ENCODE assay signal across 17 cellular contexts in the genomic region with DNA sequence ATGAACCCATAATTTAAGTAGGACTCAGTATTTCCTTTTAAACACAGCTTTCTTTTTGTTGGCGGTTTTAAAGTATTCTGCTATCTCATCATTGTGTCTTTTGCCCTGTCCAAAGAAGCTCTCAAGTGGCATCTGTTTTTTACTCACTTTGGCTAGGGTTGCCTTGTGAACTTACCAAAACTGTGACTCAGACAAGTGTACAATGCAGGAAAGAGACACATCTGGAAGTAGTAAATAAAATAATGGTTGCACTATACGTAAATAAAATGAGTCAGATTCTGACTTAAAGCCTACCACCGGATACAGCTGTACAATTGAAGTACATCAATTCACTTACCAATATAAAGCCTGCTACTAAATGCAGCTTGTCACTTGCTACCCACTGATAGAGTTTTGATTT.
"Had no signal": no experiment of that assay in that cellular context is flagged by ENCODE, and none has a peak within 500 bp of the region (broad histone marks: within the 10 kb centered on the region; RNA-seq: fewer than 3 reads in every experiment).

No MANE protein-coding gene starts in this region.

- ATAC-seq: effector memory CD8-positive, alpha-beta T cell; heart left ventricle; naive thymus-derived CD4-positive, alpha-beta T cell; psoas muscle; right lobe of liver; stimulated activated memory B cell treated with anti-CD40 and anti-IgM and Interleukin-4, amounts not matched to agents 10 μg/mL and 1 μg/mL and 100 μg/mL, for 72 hours; upper lobe of right lung had no signal

- H3K27me3 ChIP-seq: esophagus muscularis mucosa, heart left ventricle, neutrophil, right lobe of liver, tibial nerve, upper lobe of right lung, vagina had no signal

- H3K27ac Mint-ChIP-seq: dendritic cell treated with granulocyte-macrophage colony-stimulating factor and Interleukin-4, amounts not matched to agents 40 ng/mL and 50 ng/mL, for 4 days; effector memory CD8-positive, alpha-beta T cell; naive thymus-derived CD4-positive, alpha-beta T cell; stimulated activated memory B cell treated with anti-CD40 and anti-IgM and Interleukin-4, amounts not matched to agents 10 μg/mL and 1 μg/mL and 100 μg/mL, for 72 hours; stimulated activated naive CD8-positive, alpha-beta T cell treated with anti-CD3 and anti-CD28 coated beads, Interleukin-15, Interleukin-2, amounts not matched to agents 100 ng/mL and 50 ng/mL, for 24 hours had no signal

- H3K4me1 Mint-ChIP-seq: naive thymus-derived CD4-positive, alpha-beta T cell; stimulated activated memory B cell treated with anti-CD40 and anti-IgM and Interleukin-4, amounts not matched to agents 10 μg/mL and 1 μg/mL and 100 μg/mL, for 72 hours had no signal

- H3K27ac ChIP-seq: epithelial cell of prostate, esophagus muscularis mucosa, heart left ventricle, neutrophil, psoas muscle, right lobe of liver, tibial nerve, upper lobe of right lung, vagina had no signal

- H3K27me3 Mint-ChIP-seq: dendritic cell treated with granulocyte-macrophage colony-stimulating factor and Interleukin-4, amounts not matched to agents 40 ng/mL and 50 ng/mL, for 4 days; effector memory CD8-positive, alpha-beta T cell; naive thymus-derived CD4-positive, alpha-beta T cell; stimulated activated memory B cell treated with anti-CD40 and anti-IgM and Interleukin-4, amounts not matched to agents 10 μg/mL and 1 μg/mL and 100 μg/mL, for 72 hours; stimulated activated naive CD8-positive, alpha-beta T cell treated with anti-CD3 and anti-CD28 coated beads, Interleukin-15, Interleukin-2, amounts not matched to agents 100 ng/mL and 50 ng/mL, for 24 hours had no signal

- H3K4me3 Mint-ChIP-seq: dendritic cell treated with granulocyte-macrophage colony-stimulating factor and Interleukin-4, amounts not matched to agents 40 ng/mL and 50 ng/mL, for 4 days; effector memory CD8-positive, alpha-beta T cell; naive thymus-derived CD4-positive, alpha-beta T cell; stimulated activated memory B cell treated with anti-CD40 and anti-IgM and Interleukin-4, amounts not matched to agents 10 μg/mL and 1 μg/mL and 100 μg/mL, for 72 hours; stimulated activated naive CD8-positive, alpha-beta T cell treated with anti-CD3 and anti-CD28 coated beads, Interleukin-15, Interleukin-2, amounts not matched to agents 100 ng/mL and 50 ng/mL, for 24 hours had no signal

- H3K4me1 ChIP-seq: esophagus muscularis mucosa, heart left ventricle, psoas muscle, right lobe of liver, upper lobe of right lung, vagina had no signal

- H3K36me3 Mint-ChIP-seq: naive thymus-derived CD4-positive, alpha-beta T cell; stimulated activated memory B cell treated with anti-CD40 and anti-IgM and Interleukin-4, amounts not matched to agents 10 μg/mL and 1 μg/mL and 100 μg/mL, for 72 hours had no signal

- H3K9me3 ChIP-seq: neutrophil, psoas muscle, right lobe of liver, vagina had no signal

- H3K36me3 ChIP-seq: esophagus muscularis mucosa, heart left ventricle, neutrophil, right lobe of liver, tibial nerve, upper lobe of right lung, vagina had no signal

- DNase-seq: effector memory CD8-positive, alpha-beta T cell; foreskin melanocyte; heart left ventricle; hippocampal formation; naive thymus-derived CD4-positive, alpha-beta T cell; psoas muscle; right lobe of liver; stimulated activated CD4-positive, alpha-beta T cell treated with anti-CD3 and anti-CD28 coated beads, Interleukin-4, amount 100 ng/mL, for 1 hour; upper lobe of right lung had no signal

- H3K4me3 ChIP-seq: esophagus muscularis mucosa, heart left ventricle, psoas muscle, right lobe of liver, tibial nerve, upper lobe of right lung, vagina had no signal
